Comparison of ENCODE assay signal across 8 cellular contexts in genomic region chr4:123856689-123857545, GRCh38.
A peak's percentile ranks its signal among the peaks of the same experiment; 100 is the strongest.
DNase-seq lines count a peak whose midpoint lies in the region; ATAC-seq and TF ChIP-seq lines count a peak whose summit lies in the region.

No MANE protein-coding gene starts in this region.

- H3K9ac ChIP-seq in HUES48 (ENCODE audit: low read depth, low read length) = peak overlapping the region; percentile 37; the same call in 1 of the 2 replicates

- DNase-seq in iPS DF 19.7 (ENCODE audit: low read depth, low spot score) (peak; percentile 38), NCI-H2171 (lab: John Stamatoyannopoulos, UW) (no peak), GM10248 (ENCODE audit: extremely low spot score) (no peak)
- DNase-seq in activated CD4-positive, alpha-beta T cell treated with anti-CD3 and anti-CD28 coated beads for 4 hours = no peak

- POLR2A ChIA-PET in GM10248 (lab: Yijun Ruan, JAX) = no interaction called here

- H3K4me3 ChIP-seq in HUES48 (ENCODE audit: low read depth, low read length) (peak overlapping the region; percentile 30; the same call in 1 of the 2 replicates), WI38 (ENCODE audit: low read depth, low read length) (no peak overlapping the region), skin epidermis (no peak overlapping the region)

- H3K36me3 ChIP-seq in HUES48 (ENCODE audit: control insufficient read depth, insufficient read depth, low read length) = no peaks in the 10 kb centered on the region

- no peaks in the 10 kb centered on the region for H3K27me3 ChIP-seq in HUES48 (ENCODE audit: control insufficient read depth, insufficient read depth, low read length)

- peak overlapping the region; percentile 84 for H3K27ac ChIP-seq in HUES48 (ENCODE audit: low read depth, low read length)
- H3K27ac ChIP-seq in skin epidermis = peak overlapping the region in 17 of 21 experiments; percentile 6 to 80 (median 42)

- peaks cover 19% of the 10 kb centered on the region for H3K4me1 ChIP-seq in HUES48 (ENCODE audit: control insufficient read depth, insufficient read depth, low read length)

- CTCF ChIA-PET in GM10248 (lab: Yijun Ruan, JAX) = no interaction called here

- TF ChIP-seq CTCF in WI38 (IDR thresholded peaks at IDR 0.05; ENCODE audit: low read depth, low read length) (0 out of 2 replicates have a peak, but pooled peaks have one; percentile 7), GM10248 (IDR thresholded peaks at IDR 0.05; ENCODE audit: control extremely low read depth, extremely low read depth, low read depth, missing control alignments) (no peak)

- no peak for ATAC-seq in GM19395 (IDR thresholded peaks at IDR 0.05; ENCODE audit: unreplicated experiment)

- no peaks in the 10 kb centered on the region for H3K9me3 ChIP-seq in HUES48 (ENCODE audit: control insufficient read depth, insufficient read depth, low read length)
